Comparison of ENCODE assay signal across 14 cellular contexts in the genomic region with DNA sequence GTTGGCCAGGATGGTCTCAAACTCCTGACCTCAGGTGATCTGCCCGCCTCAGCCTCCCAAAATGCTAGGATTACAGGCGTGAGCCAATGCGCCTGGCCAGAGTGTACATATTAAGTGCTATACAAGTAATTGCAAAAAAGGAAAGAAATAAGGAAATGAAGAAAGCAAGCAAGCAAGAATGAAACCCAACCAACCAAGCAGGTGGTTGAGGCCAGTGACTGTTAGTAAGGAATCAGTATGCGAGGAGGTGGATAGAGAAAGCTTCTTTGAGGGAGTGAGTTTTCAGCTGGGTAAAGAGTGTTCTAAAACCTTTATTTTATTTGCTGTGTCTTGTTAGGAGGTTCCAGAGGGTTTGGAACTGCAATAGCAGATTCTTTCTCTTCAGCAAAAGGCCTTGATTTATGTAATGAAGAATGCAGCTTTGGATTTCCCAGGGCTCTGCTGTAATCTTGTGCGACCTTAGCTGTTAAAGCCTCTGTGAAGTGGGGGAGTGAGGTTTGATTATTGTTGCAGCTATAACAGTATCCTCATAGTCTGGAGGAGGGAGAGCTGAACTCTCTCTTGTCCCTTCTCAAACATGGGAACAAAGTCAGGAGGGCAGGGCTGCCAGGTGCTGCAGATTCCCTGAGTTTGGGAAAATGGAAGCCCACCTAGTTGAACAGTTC. TPM values are rescaled to one million over a fixed set of nuclear protein-coding genes. Genes with fewer than 3 reads are reported as not detected.
DNase-seq lines count a peak whose midpoint lies in the region; ATAC-seq lines count a peak whose summit lies in the region.
"Had no signal": no experiment of that assay in that cellular context is flagged by ENCODE, and none has a peak within 500 bp of the region (broad histone marks: within the 10 kb centered on the region; RNA-seq: fewer than 3 reads in every experiment).

No MANE protein-coding gene starts in this region.

- no peak overlapping the region for H3K4me2 ChIP-seq in trophoblast cell (ENCODE audit: low read length)

- H4K12ac ChIP-seq in trophoblast cell (ENCODE audit: low read depth, low read length): no peak overlapping the region

- no peak overlapping the region for H3K18ac ChIP-seq in trophoblast cell (ENCODE audit: low read length)

- H3K9me3 Mint-ChIP-seq in CD4-positive, alpha-beta memory T cell: no peaks in the 10 kb centered on the region
- H3K9me3 Mint-ChIP-seq in dendritic cell treated with granulocyte-macrophage colony-stimulating factor and Interleukin-4, amounts not matched to agents 40 ng/mL and 50 ng/mL, for 4 days: no peaks in the 10 kb centered on the region

- H2AK5ac ChIP-seq in trophoblast cell (ENCODE audit: low read length): no peak overlapping the region

- H3K14ac ChIP-seq in trophoblast cell (ENCODE audit: low read length): no peak overlapping the region

- H3K4me3 ChIP-seq in CD4-positive, alpha-beta memory T cell (ENCODE audit: low read length in 2 of 2): no peak overlapping the region
- H3K4me3 ChIP-seq in trophoblast cell (ENCODE audit: low read depth, low read length): no peak overlapping the region

- peaks cover 33 to 58% (median 45%) of the 10 kb centered on the region in 4 donors for H3K4me1 Mint-ChIP-seq in CD4-positive, alpha-beta memory T cell
- H3K4me1 Mint-ChIP-seq in dendritic cell treated with granulocyte-macrophage colony-stimulating factor and Interleukin-4, amounts not matched to agents 40 ng/mL and 50 ng/mL, for 4 days (ENCODE audit: low read depth): peaks cover 63% of the 10 kb centered on the region

- H3K79me2 ChIP-seq in trophoblast cell (ENCODE audit: control insufficient read depth, insufficient read depth, low read length, poor library complexity): no peaks in the 10 kb centered on the region

- intact Hi-C loops in CD4-positive, alpha-beta memory T cell (cut with micrococcal nuclease): loop anchor here (1.0 kb wide), 1 partner anchor 11 kb away; no protein-coding TSS in a partner anchor
- intact Hi-C loops in dendritic cell treated with granulocyte-macrophage colony-stimulating factor and Interleukin-4, amounts not matched to agents 40 ng/mL and 50 ng/mL, for 4 days (cut with micrococcal nuclease): no loop called here

- no peaks in the 10 kb centered on the region for H3K27me3 ChIP-seq in CD4-positive, alpha-beta memory T cell (ENCODE audit: insufficient read depth, low read length)
- H3K27me3 ChIP-seq in trophoblast cell (ENCODE audit: insufficient read depth, low read length): no peaks in the 10 kb centered on the region

- ATAC-seq in GM18867 (IDR thresholded peaks at IDR 0.05; ENCODE audit: unreplicated experiment): peak; percentile 31
- ATAC-seq in HG03521 (IDR thresholded peaks at IDR 0.05; ENCODE audit: unreplicated experiment): peak; percentile 28
- ATAC-seq in HG02571 (IDR thresholded peaks at IDR 0.05; ENCODE audit: unreplicated experiment): no peak
- no peak for ATAC-seq in GM19455 (IDR thresholded peaks at IDR 0.05; ENCODE audit: unreplicated experiment)
- ATAC-seq: left ventricle myocardium superior had no signal

- CTCF ChIA-PET in CD4-positive, alpha-beta memory T cell (lab: Charles Lee; ENCODE audit: partially characterized antibody): interaction anchor here (0.8 to 3.0 kb wide), 4 partner anchors 11 to 80 kb away, joined by 3 to 11 read pairs (median 6); a partner anchor contains a TSS

- no peak overlapping the region for H3K4ac ChIP-seq in trophoblast cell (ENCODE audit: low read depth, low read length)

- H3K36me3 ChIP-seq in CD4-positive, alpha-beta memory T cell (ENCODE audit: insufficient read depth, low read length): peaks cover 34% of the 10 kb centered on the region
- peaks cover 0 to 3% of the 10 kb centered on the region in 2 experiments for H3K36me3 ChIP-seq in trophoblast cell (ENCODE audit: control insufficient read depth in 1 of 2, insufficient read depth in 2 of 2, low read length in 2 of 2)

- no peak overlapping the region for H4K91ac ChIP-seq in trophoblast cell (ENCODE audit: low read depth, low read length)

- no peak overlapping the region for H2AFZ ChIP-seq in trophoblast cell (ENCODE audit: insufficient read depth, low read length, poor library complexity)
- H2AFZ ChIP-seq: parathyroid adenoma had no signal

- POLR2A ChIA-PET in CD4-positive, alpha-beta memory T cell (lab: Charles Lee; ENCODE audit: partially characterized antibody): interaction anchor here (1.0 to 2.2 kb wide), 3 partner anchors 9 to 80 kb away, joined by 3 to 11 read pairs (median 4); a partner anchor contains a TSS

- WGBS in trophoblast cell (ENCODE audit: extremely low coverage, insufficient coverage, insufficient read length): no CpG with 5 or more reads among the region's 5 CpGs

- H3K27me3 Mint-ChIP-seq in CD4-positive, alpha-beta memory T cell: no peaks in the 10 kb centered on the region
- no peaks in the 10 kb centered on the region for H3K27me3 Mint-ChIP-seq in dendritic cell treated with granulocyte-macrophage colony-stimulating factor and Interleukin-4, amounts not matched to agents 40 ng/mL and 50 ng/mL, for 4 days

- no peak overlapping the region for H2BK120ac ChIP-seq in trophoblast cell (ENCODE audit: insufficient read depth, low read length, poor library complexity)

- H3K27ac Mint-ChIP-seq in CD4-positive, alpha-beta memory T cell: peak overlapping the region in 6 of 7 donors; percentile 29 to 97 (median 68)
- peak overlapping the region; percentile 17 for H3K27ac Mint-ChIP-seq in dendritic cell treated with granulocyte-macrophage colony-stimulating factor and Interleukin-4, amounts not matched to agents 40 ng/mL and 50 ng/mL, for 4 days

- H3K36me3 Mint-ChIP-seq in CD4-positive, alpha-beta memory T cell: peaks cover 41 to 54% of the 10 kb centered on the region in 2 donors
- peaks cover 61% of the 10 kb centered on the region for H3K36me3 Mint-ChIP-seq in dendritic cell treated with granulocyte-macrophage colony-stimulating factor and Interleukin-4, amounts not matched to agents 40 ng/mL and 50 ng/mL, for 4 days (ENCODE audit: low read depth)

- H3K79me1 ChIP-seq in trophoblast cell (ENCODE audit: low read length): no peaks in the 10 kb centered on the region

- no peak overlapping the region for H3K9ac ChIP-seq in trophoblast cell (ENCODE audit: low read length)
- H3K9ac ChIP-seq: parathyroid adenoma had no signal

- H3K23ac ChIP-seq in trophoblast cell (ENCODE audit: low read length): no peak overlapping the region

- no peak overlapping the region for H3K27ac ChIP-seq in CD4-positive, alpha-beta memory T cell (ENCODE audit: low read depth, low read length)
- no peak overlapping the region for H3K27ac ChIP-seq in trophoblast cell (ENCODE audit: low read depth, low read length)
- H3K27ac ChIP-seq: C4-2B, parathyroid adenoma had no signal

- H4K8ac ChIP-seq in trophoblast cell (ENCODE audit: low read depth, low read length): no peak overlapping the region

- H2BK12ac ChIP-seq in trophoblast cell (ENCODE audit: low read length): no peak overlapping the region

- H3K4me3 Mint-ChIP-seq in CD4-positive, alpha-beta memory T cell: peak overlapping the region in 1 of 8 donors; percentile 8
- H3K4me3 Mint-ChIP-seq in dendritic cell treated with granulocyte-macrophage colony-stimulating factor and Interleukin-4, amounts not matched to agents 40 ng/mL and 50 ng/mL, for 4 days: peak overlapping the region; percentile 4

- H3K9me3 ChIP-seq in CD4-positive, alpha-beta memory T cell (ENCODE audit: control insufficient read depth in 1 of 2, low read length in 2 of 2): no peaks in the 10 kb centered on the region
- no peaks in the 10 kb centered on the region for H3K9me3 ChIP-seq in trophoblast cell (ENCODE audit: insufficient read depth, low read depth, low read length)

- DNase-seq in CD4-positive, alpha-beta memory T cell: no peak
- DNase-seq in trophoblast cell (no peak), NCI-H510A (lab: John Stamatoyannopoulos, UW) (no peak)
- DNase-seq: amygdala; left ventricle myocardium superior; NCI-H1436 treated with DMSO at 0.1 percent for 48 hours; NK-92 treated with Interleukin-12 subunit alpha and Interleukin-12 subunit beta, amount 100 ng/mL, for 24 hours had no signal

- H3K4me1 ChIP-seq in CD4-positive, alpha-beta memory T cell (ENCODE audit: insufficient read depth, low read length): peaks cover 59% of the 10 kb centered on the region
- peaks cover 10 to 15% of the 10 kb centered on the region in 2 experiments for H3K4me1 ChIP-seq in trophoblast cell (ENCODE audit: control insufficient read depth in 1 of 2, insufficient read depth in 2 of 2, low read length in 2 of 2)

- H2BK5ac ChIP-seq in trophoblast cell (ENCODE audit: low read depth, low read length, poor library complexity): no peak overlapping the region

RNA-seq across cellular contexts. Expression of a gene that starts 5.7 kb away (rescaled TPM):
- total RNA-seq in CD4-positive, alpha-beta memory T cell: 10 to 100 TPM; 42.1 to 43.4 TPM
- polyA plus RNA-seq in CD4-positive, alpha-beta memory T cell: 10 to 100 TPM; 10.9 to 18.2 TPM
- 2.4 and 2.7 TPM in 2 replicates for polyA plus RNA-seq in trophoblast cell (2013)

Comparison
In these comparisons a context has a peak if more than half of its experiments do, and no peak if none do; other contexts are left out.
1. ATAC-seq: peak in GM18867 (single experiment) and HG03521 (single experiment); none in HG02571 (single experiment) and GM19455 (single experiment).